Comparison of ENCODE assay signal across 10 cellular contexts in the genomic region with DNA sequence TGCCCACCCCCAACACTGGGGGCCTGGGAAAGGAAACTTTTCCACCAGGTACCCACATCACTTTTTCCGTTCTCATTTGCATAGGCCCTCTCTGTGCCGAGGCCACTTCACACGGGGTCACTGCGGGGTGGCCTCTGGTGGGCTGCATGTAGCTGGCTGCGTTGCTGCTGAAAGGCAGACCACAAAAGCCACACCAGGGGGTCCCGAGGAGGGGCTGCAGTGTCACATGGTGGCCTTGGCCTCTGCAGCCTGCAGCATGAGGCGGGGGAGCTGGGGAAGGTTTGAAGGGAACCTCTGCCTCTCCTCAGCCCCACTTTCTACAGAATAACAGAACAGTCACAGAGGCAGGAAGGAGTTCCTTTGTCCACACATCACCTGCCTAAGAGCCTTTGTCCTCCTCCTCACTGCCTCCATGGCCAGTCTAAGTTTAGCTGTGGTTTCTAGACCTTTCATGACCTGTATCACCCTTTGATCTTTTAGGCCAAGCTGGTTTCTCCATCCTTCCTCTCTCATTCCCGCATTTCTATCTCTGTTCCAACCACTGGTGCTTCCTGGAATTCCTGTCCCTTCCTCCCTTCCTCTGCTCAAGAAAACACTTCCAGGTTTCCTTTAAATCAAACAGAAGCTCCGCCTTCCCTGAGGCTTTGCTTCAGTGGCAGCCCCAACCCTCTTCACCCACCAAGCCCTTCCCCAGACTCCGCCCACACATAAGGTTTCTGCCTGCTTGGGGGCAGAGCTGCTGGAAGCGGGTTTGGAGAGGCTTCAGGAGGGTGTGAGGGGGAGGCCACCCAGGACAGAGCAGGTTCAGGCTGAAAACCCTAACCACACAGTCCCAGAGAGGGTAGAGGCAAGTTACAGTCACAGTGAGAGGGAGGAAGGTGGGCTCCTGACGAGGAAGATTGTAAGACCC.
DNase-seq lines count a peak whose midpoint lies in the region; ATAC-seq, FAIRE-seq and TF ChIP-seq lines count a peak whose summit lies in the region.
"Had no signal": no experiment of that assay in that cellular context is flagged by ENCODE, and none has a peak within 500 bp of the region (broad histone marks: within the 10 kb centered on the region; RNA-seq: fewer than 3 reads in every experiment).

No MANE protein-coding gene starts in this region.

- H3K23me2 ChIP-seq in H1 (ENCODE audit: low read depth, low read length): no peaks in the 10 kb centered on the region

- H4K5ac ChIP-seq in H1 (ENCODE audit: insufficient read length, low read depth, low read length): no peak overlapping the region

- H3K27ac ChIP-seq in cardiac muscle cell: no peak overlapping the region
- H3K27ac ChIP-seq in H1 (ENCODE audit: low read depth, low read length): no peak overlapping the region
- H3K27ac ChIP-seq in thyroid gland: no peak overlapping the region
- H3K27ac ChIP-seq: C4-2B had no signal

- H3K4ac ChIP-seq in H1 (replicated peaks; ENCODE audit: insufficient read length, low read depth, low read length): no peak overlapping the region

- H2BK5ac ChIP-seq in H1 (ENCODE audit: low read depth, low read length): peak overlapping the region; percentile 4; the same call in 1 of the 2 replicates

- intact Hi-C loops in left ventricle myocardium superior (cut with micrococcal nuclease) (no loop called here), thyroid gland (cut with DNase I) (no loop called here), mucosa of descending colon (cut with DNase I, micrococcal nuclease) (no loop called here)

- peak overlapping the region; percentile 86; the same call in 1 of the 2 replicates for H2BK12ac ChIP-seq in H1 (ENCODE audit: low read depth, low read length)

- FAIRE-seq in H1 (lab: Jason Lieb, UNC): no peak

- peaks cover 17% of the 10 kb centered on the region for H3K27me3 ChIP-seq in cardiac muscle cell
- H3K27me3 ChIP-seq in H1 (replicated peaks in 1 of 4; ENCODE audit: control insufficient read depth in 3 of 4, extremely low read depth in 1 of 4, insufficient read depth in 3 of 4, low read length in 3 of 4): peaks cover 0 to 2% (median 0%) of the 10 kb centered on the region in 4 experiments; a peak in 3 of 7 replicates
- no peaks in the 10 kb centered on the region for H3K27me3 ChIP-seq in thyroid gland

- no peak for ATAC-seq in left ventricle myocardium superior
- ATAC-seq in mucosa of descending colon: no peak

- 0 out of 2 replicates have a peak overlapping the region, but pooled peaks have one; percentile 37 for H2BK15ac ChIP-seq in H1 (ENCODE audit: low read length)

- H3K4me2 ChIP-seq in H1 (ENCODE audit: insufficient read depth in 1 of 2, low read depth in 2 of 2, low read length in 2 of 2): no peak overlapping the region

- no peaks in the 10 kb centered on the region for H3K79me2 ChIP-seq in H1 (ENCODE audit: control insufficient read depth in 1 of 2, insufficient read depth in 2 of 2, low read length in 2 of 2)

- no peak overlapping the region for H3K56ac ChIP-seq in H1 (replicated peaks; ENCODE audit: insufficient read length, low read depth, low read length)

- TF ChIP-seq POLR2A in H1 (IDR thresholded peaks at IDR 0.05; ENCODE audit: control extremely low read depth in 1 of 2, low read depth in 2 of 2, low read length in 2 of 2): no peak
- TF ChIP-seq POLR2A in thyroid gland (IDR thresholded peaks at IDR 0.05): no peak

- H2BK20ac ChIP-seq in H1 (ENCODE audit: low read length): 0 out of 2 replicates have a peak overlapping the region, but pooled peaks have one; percentile 2

- 0 out of 2 replicates have a peak overlapping the region, but pooled peaks have one; percentile 57 for H3K18ac ChIP-seq in H1 (ENCODE audit: extremely low read depth, low read length)

- H4K91ac ChIP-seq in H1 (replicated peaks; ENCODE audit: insufficient read length, low read length): peak overlapping the region; percentile 58

- H3K4me1 ChIP-seq in cardiac muscle cell (ENCODE audit: low read depth) (peaks cover 7% of the 10 kb centered on the region), H1 (replicated peaks in 1 of 4; ENCODE audit: control insufficient read depth in 3 of 4, insufficient read depth in 4 of 4, low read length in 3 of 4) (peaks cover 8 to 12% (median 9%) of the 10 kb centered on the region in 4 experiments), thyroid gland (peaks cover 0 to 33% of the 10 kb centered on the region in 2 donors), mucosa of descending colon (ENCODE audit: low read depth) (no peaks in the 10 kb centered on the region)

- CTCF ChIA-PET in H1 (lab: Charles Lee; ENCODE audit: partially characterized antibody): interaction anchor here (0.7 to 1.5 kb wide), 5 partner anchors 10 to 113 kb away, joined by 3 to 4 read pairs (median 3); no protein-coding TSS in a partner anchor

- whole genome bisulfite sequencing in H1 (ENCODE audit: extremely low coverage in 1 of 2, insufficient coverage in 1 of 2, insufficient read length in 1 of 2, insufficient replicate concordance in 2 of 2, low coverage in 1 of 2, low lambda C conversion rate in 2 of 2, missing lambda C conversion rate in 1 of 2), 2 experiments: 74% methylated on average over 12 of the region's 12 CpGs; no CpG with 5 or more reads in 1 of the 2 experiments
- WGBS in thyroid gland, 2 donors: 79 to 85% methylated on average over 12 of the region's 12 CpGs

- H4K8ac ChIP-seq in H1 (ENCODE audit: extremely low read depth, insufficient read depth, low read length): no peak overlapping the region

- no peak overlapping the region for H2BK120ac ChIP-seq in H1 (replicated peaks; ENCODE audit: low read depth, low read length)

- no peak overlapping the region for H3K4me3 ChIP-seq in cardiac muscle cell
- H3K4me3 ChIP-seq in H1 (ENCODE audit: extremely low read depth in 1 of 4, insufficient read depth in 2 of 4, low read depth in 3 of 4, low read length in 4 of 4): no peak overlapping the region
- H3K4me3 ChIP-seq in thyroid gland (replicated peaks in 1 of 3): no peak overlapping the region
- no peak overlapping the region for H3K4me3 ChIP-seq in mucosa of descending colon

- no peak for TF ChIP-seq EP300 in H1 (IDR thresholded peaks at IDR 0.05; ENCODE audit: borderline replicate concordance in 1 of 2, low read depth in 2 of 2, low read length in 2 of 2)

- TF ChIP-seq RAD21 in H1 (IDR thresholded peaks at IDR 0.05 in 1 of 2, conservative IDR thresholded peaks at IDR 0.05 in 1 of 2; ENCODE audit: low read depth in 2 of 2, low read length in 2 of 2): no peak

- no peak for TF ChIP-seq CTCF in cardiac muscle cell (IDR thresholded peaks at IDR 0.05; ENCODE audit: low read depth, low read length)
- TF ChIP-seq CTCF in H1 (IDR thresholded peaks at IDR 0.05; ENCODE audit: control extremely low read depth in 1 of 3, insufficient read depth in 1 of 3, low read depth in 1 of 3, low read length in 3 of 3): no peak
- TF ChIP-seq CTCF in thyroid gland (IDR thresholded peaks at IDR 0.05): no peak
- no peak for TF ChIP-seq CTCF in mucosa of descending colon (IDR thresholded peaks at IDR 0.05)

- H3K36me3 ChIP-seq in cardiac muscle cell (no peaks in the 10 kb centered on the region), H1 (ENCODE audit: control insufficient read depth in 2 of 4, insufficient read depth in 4 of 4, low read length in 3 of 4) (no peaks in the 10 kb centered on the region), thyroid gland (no peaks in the 10 kb centered on the region), mucosa of descending colon (ENCODE audit: low read depth) (no peaks in the 10 kb centered on the region)

- POLR2A ChIA-PET in H1 (lab: Charles Lee; ENCODE audit: partially characterized antibody): interaction anchor here (1.5 to 2.1 kb wide), 2 partner anchors 11 to 149 kb away, joined by 3 to 11 read pairs; no protein-coding TSS in a partner anchor

- H3K79me1 ChIP-seq in H1 (ENCODE audit: low read depth, low read length): no peaks in the 10 kb centered on the region

- H3K23ac ChIP-seq in H1 (ENCODE audit: insufficient read length): no peak overlapping the region

- DNase-seq in cardiac muscle cell (ENCODE audit: low read depth in 1 of 2, low spot score in 1 of 2): peak; percentile 9 to 45
- no peak for DNase-seq in left ventricle myocardium superior
- DNase-seq in NCI-H524 treated with DMSO at 0.1 percent for 48 hours (lab: John Stamatoyannopoulos, UW): peak; percentile 44
- no peak for DNase-seq in H1 (ENCODE audit: low read depth in 1 of 2, low spot score in 2 of 2)
- peak; percentile 55 to 60 for DNase-seq in thyroid gland
- no peak for DNase-seq in KG1 (lab: John Stamatoyannopoulos, UW)
- DNase-seq in AG08395 (ENCODE audit: low spot score): no peak
- DNase-seq in mucosa of descending colon: no peak
- DNase-seq: SHP77 had no signal

- no peak overlapping the region for H3K14ac ChIP-seq in H1 (ENCODE audit: insufficient read length)

- H4K20me1 ChIP-seq in H1 (replicated peaks in 1 of 2; ENCODE audit: control insufficient read depth in 1 of 2, insufficient read depth in 2 of 2, low read length in 2 of 2): no peaks in the 10 kb centered on the region

- no peak overlapping the region for H3K9ac ChIP-seq in H1 (replicated peaks in 1 of 4; ENCODE audit: extremely low read depth in 1 of 4, low read depth in 3 of 4, low read length in 3 of 4)

- no peak overlapping the region for H2AK5ac ChIP-seq in H1 (ENCODE audit: low read depth, low read length)

- no peaks in the 10 kb centered on the region for H3K9me3 ChIP-seq in cardiac muscle cell (ENCODE audit: low read depth)
- no peaks in the 10 kb centered on the region for H3K9me3 ChIP-seq in H1 (ENCODE audit: insufficient read depth in 2 of 2, low read depth in 1 of 2, low read length in 1 of 2)
- no peaks in the 10 kb centered on the region for H3K9me3 ChIP-seq in thyroid gland
- H3K9me3 ChIP-seq in mucosa of descending colon: no peaks in the 10 kb centered on the region

- H2AFZ ChIP-seq in H1 (ENCODE audit: low read length): peak overlapping the region; percentile 97

TF ChIP-seq in H1, 55 proteins besides CTCF, POLR2A, EP300 and RAD21:
- 0 out of 2 replicates have a peak, but pooled peaks have one; percentile 26 for TF ChIP-seq EGR1 (IDR thresholded peaks at IDR 0.05; ENCODE audit: borderline replicate concordance, low read depth, low read length)
- TF ChIP-seq, protein P1, sequence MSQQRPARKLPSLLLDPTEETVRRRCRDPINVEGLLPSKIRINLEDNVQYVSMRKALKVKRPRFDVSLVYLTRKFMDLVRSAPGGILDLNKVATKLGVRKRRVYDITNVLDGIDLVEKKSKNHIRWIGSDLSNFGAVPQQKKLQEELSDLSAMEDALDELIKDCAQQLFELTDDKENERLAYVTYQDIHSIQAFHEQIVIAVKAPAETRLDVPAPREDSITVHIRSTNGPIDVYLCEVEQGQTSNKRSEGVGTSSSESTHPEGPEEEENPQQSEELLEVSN (IDR thresholded peaks at IDR 0.05): peak; percentile 48
- TF ChIP-seq, protein P2, sequence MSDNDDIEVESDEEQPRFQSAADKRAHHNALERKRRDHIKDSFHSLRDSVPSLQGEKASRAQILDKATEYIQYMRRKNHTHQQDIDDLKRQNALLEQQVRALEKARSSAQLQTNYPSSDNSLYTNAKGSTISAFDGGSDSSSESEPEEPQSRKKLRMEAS (IDR thresholded peaks at IDR 0.05): 0 out of 2 replicates have a peak, but pooled peaks have one; percentile 57
- TF ChIP-seq SRF (IDR thresholded peaks at IDR 0.05; ENCODE audit: low read depth, low read length): no peak
- TF ChIP-seq RXRA (IDR thresholded peaks at IDR 0.05; ENCODE audit: insufficient read depth, low read depth, low read length): no peak

Comparison
In these comparisons a context has a peak if more than half of its experiments do, and no peak if none do; other contexts are left out.
1. DNase-seq: peak in cardiac muscle cell (2 of 2), NCI-H524 treated with DMSO at 0.1 percent for 48 hours (single experiment) and thyroid gland (2 of 2); none in left ventricle myocardium superior (single experiment), H1 (0 of 2), KG1 (single experiment), AG08395 (single experiment) and mucosa of descending colon (0 of 3).